Comparison of ENCODE assay signal across 1 cellular context in the genomic region with DNA sequence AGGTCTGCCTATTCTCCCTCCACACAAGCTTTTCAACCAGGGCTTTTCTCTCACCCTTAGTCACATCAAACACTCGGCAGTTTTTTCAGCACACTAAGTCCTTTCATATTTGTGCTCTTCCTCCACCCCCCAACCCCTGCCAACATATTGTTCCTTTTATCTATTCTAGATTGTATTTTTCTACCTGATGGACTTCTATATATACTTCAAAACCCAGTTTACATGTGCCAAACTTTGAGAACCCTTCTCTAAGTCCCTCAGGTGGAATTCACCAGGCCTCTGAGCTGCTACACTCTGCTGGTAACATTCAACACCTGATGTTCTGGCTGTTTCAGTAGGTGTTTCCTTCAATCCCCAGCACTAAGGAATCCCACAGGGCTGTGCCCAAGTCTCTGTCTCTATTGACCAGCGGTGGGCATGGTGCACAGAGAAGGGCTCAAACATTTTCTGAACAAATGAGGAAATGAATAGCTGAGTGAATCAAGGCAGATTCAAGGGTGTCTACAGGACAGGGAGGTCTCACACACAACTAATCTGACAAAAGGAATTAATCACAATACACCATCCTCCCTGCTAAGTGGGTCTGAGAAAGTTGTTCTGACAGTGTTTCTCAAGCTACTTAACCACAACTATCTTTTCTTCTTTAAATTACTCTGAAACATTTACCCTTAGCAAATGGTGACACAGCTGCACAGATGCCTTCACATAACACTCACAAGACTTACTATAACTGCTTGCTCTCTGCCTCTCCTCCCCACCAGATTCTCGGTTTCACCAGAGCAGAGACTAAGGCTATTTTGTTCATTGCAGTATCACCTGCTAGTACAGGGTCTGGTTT.
TF ChIP-seq lines count a peak whose summit lies in the region.

No MANE protein-coding gene starts in this region.

TF ChIP-seq in SK-N-SH, 30 proteins besides CTCF, POLR2A, EP300 and RAD21 (continued from another document):
- TF ChIP-seq, protein P1, sequence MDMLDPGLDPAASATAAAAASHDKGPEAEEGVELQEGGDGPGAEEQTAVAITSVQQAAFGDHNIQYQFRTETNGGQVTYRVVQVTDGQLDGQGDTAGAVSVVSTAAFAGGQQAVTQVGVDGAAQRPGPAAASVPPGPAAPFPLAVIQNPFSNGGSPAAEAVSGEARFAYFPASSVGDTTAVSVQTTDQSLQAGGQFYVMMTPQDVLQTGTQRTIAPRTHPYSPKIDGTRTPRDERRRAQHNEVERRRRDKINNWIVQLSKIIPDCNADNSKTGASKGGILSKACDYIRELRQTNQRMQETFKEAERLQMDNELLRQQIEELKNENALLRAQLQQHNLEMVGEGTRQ (IDR thresholded peaks at IDR 0.05; ENCODE audit: borderline replicate concordance, low read depth, low read length), result no peak
- no peak for TF ChIP-seq TCF12 (IDR thresholded peaks at IDR 0.05)
- TF ChIP-seq, protein P2, sequence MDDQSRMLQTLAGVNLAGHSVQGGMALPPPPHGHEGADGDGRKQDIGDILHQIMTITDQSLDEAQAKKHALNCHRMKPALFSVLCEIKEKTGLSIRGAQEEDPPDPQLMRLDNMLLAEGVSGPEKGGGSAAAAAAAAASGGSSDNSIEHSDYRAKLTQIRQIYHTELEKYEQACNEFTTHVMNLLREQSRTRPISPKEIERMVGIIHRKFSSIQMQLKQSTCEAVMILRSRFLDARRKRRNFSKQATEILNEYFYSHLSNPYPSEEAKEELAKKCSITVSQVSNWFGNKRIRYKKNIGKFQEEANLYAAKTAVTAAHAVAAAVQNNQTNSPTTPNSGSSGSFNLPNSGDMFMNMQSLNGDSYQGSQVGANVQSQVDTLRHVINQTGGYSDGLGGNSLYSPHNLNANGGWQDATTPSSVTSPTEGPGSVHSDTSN (IDR thresholded peaks at IDR 0.05), result no peak
- no peak for TF ChIP-seq ELF1 (IDR thresholded peaks at IDR 0.05)
- TF ChIP-seq, protein P3, sequence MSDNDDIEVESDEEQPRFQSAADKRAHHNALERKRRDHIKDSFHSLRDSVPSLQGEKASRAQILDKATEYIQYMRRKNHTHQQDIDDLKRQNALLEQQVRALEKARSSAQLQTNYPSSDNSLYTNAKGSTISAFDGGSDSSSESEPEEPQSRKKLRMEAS (IDR thresholded peaks at IDR 0.05; ENCODE audit: low read depth), result no peak
- TF ChIP-seq CHD2 (IDR thresholded peaks at IDR 0.05; ENCODE audit: low read length, partially characterized antibody), result no peak
- TF ChIP-seq SIN3A (IDR thresholded peaks at IDR 0.05; ENCODE audit: borderline replicate concordance, low read depth, low read length), result no peak
- no peak for TF ChIP-seq TEAD4 (IDR thresholded peaks at IDR 0.05; ENCODE audit: borderline replicate concordance, insufficient read depth)
- TF ChIP-seq, protein P4, sequence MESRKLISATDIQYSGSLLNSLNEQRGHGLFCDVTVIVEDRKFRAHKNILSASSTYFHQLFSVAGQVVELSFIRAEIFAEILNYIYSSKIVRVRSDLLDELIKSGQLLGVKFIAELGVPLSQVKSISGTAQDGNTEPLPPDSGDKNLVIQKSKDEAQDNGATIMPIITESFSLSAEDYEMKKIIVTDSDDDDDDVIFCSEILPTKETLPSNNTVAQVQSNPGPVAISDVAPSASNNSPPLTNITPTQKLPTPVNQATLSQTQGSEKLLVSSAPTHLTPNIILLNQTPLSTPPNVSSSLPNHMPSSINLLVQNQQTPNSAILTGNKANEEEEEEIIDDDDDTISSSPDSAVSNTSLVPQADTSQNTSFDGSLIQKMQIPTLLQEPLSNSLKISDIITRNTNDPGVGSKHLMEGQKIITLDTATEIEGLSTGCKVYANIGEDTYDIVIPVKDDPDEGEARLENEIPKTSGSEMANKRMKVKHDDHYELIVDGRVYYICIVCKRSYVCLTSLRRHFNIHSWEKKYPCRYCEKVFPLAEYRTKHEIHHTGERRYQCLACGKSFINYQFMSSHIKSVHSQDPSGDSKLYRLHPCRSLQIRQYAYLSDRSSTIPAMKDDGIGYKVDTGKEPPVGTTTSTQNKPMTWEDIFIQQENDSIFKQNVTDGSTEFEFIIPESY (IDR thresholded peaks at IDR 0.05; ENCODE audit: borderline replicate concordance, low read depth), result no peak
- no peak for TF ChIP-seq SMC3 (IDR thresholded peaks at IDR 0.05; ENCODE audit: low read depth, low read length)
- TF ChIP-seq MEF2A (IDR thresholded peaks at IDR 0.05; ENCODE audit: borderline replicate concordance, low read depth), result no peak
- no peak for TF ChIP-seq NRF1 (IDR thresholded peaks at IDR 0.05; ENCODE audit: low read depth, low read length)
